In genomic region chr3:23740517-23741402, GRCh38 we compare ENCODE assay signal across 9 cellular contexts.
DNase-seq lines count a peak whose midpoint lies in the region; ATAC-seq, FAIRE-seq and TF ChIP-seq lines count a peak whose summit lies in the region.
"Had no signal": no experiment of that assay in that cellular context is flagged by ENCODE, and none has a peak within 500 bp of the region (broad histone marks: within the 10 kb centered on the region; RNA-seq: fewer than 3 reads in every experiment).

No MANE protein-coding gene starts in this region.

- no peak for TF ChIP-seq CTCF in pancreas (IDR thresholded peaks at IDR 0.05)

- 48% methylated on average over 8 of the region's 8 CpGs for WGBS in pancreas, 2 donors

- H3K27me3 Mint-ChIP-seq in activated naive CD4-positive, alpha-beta T cell treated with anti-CD3 and anti-CD28 coated beads for 36 hours (ENCODE audit: low read depth) = peaks cover 16% of the 10 kb centered on the region

- H3K4me1 ChIP-seq in pancreas = peaks cover 11 to 24% (median 13%) of the 10 kb centered on the region in 3 donors
- H3K4me1 ChIP-seq in HAP-1 = peaks cover 20% of the 10 kb centered on the region

- no peaks in the 10 kb centered on the region for H3K9me3 ChIP-seq in pancreas
- H3K9me3 ChIP-seq in HAP-1 = no peaks in the 10 kb centered on the region

- FAIRE-seq in pancreas (lab: Jason Lieb, UNC) = no peak

- intact Hi-C loops in activated naive CD4-positive, alpha-beta T cell treated with anti-CD3 and anti-CD28 coated beads for 36 hours (cut with micrococcal nuclease) = loop anchor here (2.0 to 5.0 kb wide), 2 partner anchors 14 to 72 kb away; no protein-coding TSS in a partner anchor
- intact Hi-C loops in pancreas (cut with DNase I) = no loop called here

- no peak overlapping the region for H3K27ac Mint-ChIP-seq in activated naive CD4-positive, alpha-beta T cell treated with anti-CD3 and anti-CD28 coated beads for 36 hours

- CTCF ChIA-PET in activated naive CD4-positive, alpha-beta T cell treated with anti-CD3 and anti-CD28 coated beads for 36 hours (lab: Charles Lee) = interaction anchor here (0.6 kb wide), 1 partner anchor 1812 kb away, joined by 6 read pairs; no protein-coding TSS in a partner anchor

- in situ Hi-C loops in HAP-1 (cut with MboI; ENCODE audit: low sequenced_read_pairs) = no loop called here

- DNase-seq in LHCN-M2 (ENCODE audit: low read depth) = peak; percentile 67
- peak; percentile 77 for DNase-seq in activated naive CD4-positive, alpha-beta T cell treated with anti-CD3 and anti-CD28 coated beads for 36 hours
- peak in 1 of 6 donors; percentile 24 for DNase-seq in pancreas
- no peak for DNase-seq in NCI-H345 (lab: John Stamatoyannopoulos, UW)
- DNase-seq in HAP-1 (ENCODE audit: low spot score in 2 of 2) = no peak
- DNase-seq in Kasumi-1 (lab: John Stamatoyannopoulos, UW) = no peak
- DNase-seq: left cardiac atrium had no signal

- no peak overlapping the region for H3K4me3 Mint-ChIP-seq in activated naive CD4-positive, alpha-beta T cell treated with anti-CD3 and anti-CD28 coated beads for 36 hours

- no peak overlapping the region for H3K27ac ChIP-seq in pancreas

- H3K9me3 Mint-ChIP-seq in activated naive CD4-positive, alpha-beta T cell treated with anti-CD3 and anti-CD28 coated beads for 36 hours = no peaks in the 10 kb centered on the region

- H3K36me3 ChIP-seq in pancreas (no peaks in the 10 kb centered on the region), HAP-1 (replicated peaks) (no peaks in the 10 kb centered on the region)

- H3K4me3 ChIP-seq in pancreas (no peak overlapping the region), HAP-1 (no peak overlapping the region)

- H3K36me3 Mint-ChIP-seq in activated naive CD4-positive, alpha-beta T cell treated with anti-CD3 and anti-CD28 coated beads for 36 hours (ENCODE audit: low read depth) = no peaks in the 10 kb centered on the region

- H3K27me3 ChIP-seq in pancreas = peaks cover 0 to 5% (median 0%) of the 10 kb centered on the region in 4 donors
- H3K27me3 ChIP-seq in HAP-1 (ENCODE audit: low read depth) = no peaks in the 10 kb centered on the region

- peaks cover 8% of the 10 kb centered on the region for H3K4me1 Mint-ChIP-seq in activated naive CD4-positive, alpha-beta T cell treated with anti-CD3 and anti-CD28 coated beads for 36 hours (ENCODE audit: low read depth)

- ATAC-seq in GM18519 (IDR thresholded peaks at IDR 0.05; ENCODE audit: low FRiP score, unreplicated experiment) = peak; percentile 50
- peak; percentile 84 for ATAC-seq in GM21825 (IDR thresholded peaks at IDR 0.05; ENCODE audit: unreplicated experiment)
- peak; percentile 19 to 74 (median 58) for ATAC-seq in pancreas

Comparison
In these comparisons a context has a peak if more than half of its experiments do, and no peak if none do; other contexts are left out.
1. DNase-seq: peak in LHCN-M2 (single experiment) and activated naive CD4-positive, alpha-beta T cell treated with anti-CD3 and anti-CD28 coated beads for 36 hours (single experiment); none in NCI-H345 (single experiment), HAP-1 (0 of 2) and Kasumi-1 (0 of 2).
2. Peak in every context shown above with its lines, with median percentiles within 50 percentile points of each other: ATAC-seq.